ENCODE assay signal across 8 cellular contexts in genomic region chr14:95432152-95433093, GRCh38.
DNase-seq lines count a peak whose midpoint lies in the region; ATAC-seq and TF ChIP-seq lines count a peak whose summit lies in the region.

No MANE protein-coding gene starts in this region.

- H3K9me3 ChIP-seq in Loucy (ENCODE audit: insufficient read depth, low read depth, low read length) (no peaks in the 10 kb centered on the region), tibial artery (no peaks in the 10 kb centered on the region)

- peak; percentile 78 for DNase-seq in COLO668 (lab: John Stamatoyannopoulos, UW; ENCODE audit: unreplicated experiment)
- peak; percentile 39 for DNase-seq in astrocyte of the spinal cord (ENCODE audit: low read depth, low spot score)
- peak; percentile 75 for DNase-seq in islet precursor cell
- no peak for DNase-seq in tibial artery
- DNase-seq in CD14-positive monocyte (ENCODE audit: low spot score) = no peak

- no peak overlapping the region for H2AFZ ChIP-seq in Loucy (ENCODE audit: low read length)

- peak overlapping the region in 1 of 7 donors; percentile 37 for H3K27ac Mint-ChIP-seq in CD14-positive monocyte

- H3K9ac ChIP-seq in Loucy (ENCODE audit: low read depth, low read length, poor library complexity, severe bottlenecking) = no peak overlapping the region

- H3K79me2 ChIP-seq in Loucy (ENCODE audit: insufficient read depth, low read length) = no peaks in the 10 kb centered on the region

- H3K36me3 Mint-ChIP-seq in CD14-positive monocyte = peaks cover 92 to 98% of the 10 kb centered on the region in 2 donors

- intact Hi-C loops in tibial artery (cut with DNase I; ENCODE audit: low total_unique reads) = loop anchor here (5.0 kb wide), 1 partner anchor 745 kb away; no protein-coding TSS in a partner anchor
- intact Hi-C loops in CD14-positive monocyte (cut with micrococcal nuclease) = loop anchor here (10.0 kb wide), 1 partner anchor 342 kb away; no protein-coding TSS in a partner anchor

- H3K36me3 ChIP-seq in Loucy (ENCODE audit: insufficient read depth, low read length) = no peaks in the 10 kb centered on the region
- peaks cover 38 to 64% (median 52%) of the 10 kb centered on the region in 3 donors for H3K36me3 ChIP-seq in tibial artery

- H4K20me1 ChIP-seq in Loucy (ENCODE audit: insufficient read depth, low read length, poor library complexity, severe bottlenecking) = no peaks in the 10 kb centered on the region

- no peak overlapping the region for H3K4me3 Mint-ChIP-seq in CD14-positive monocyte

- H3K9me3 Mint-ChIP-seq in CD14-positive monocyte = no peaks in the 10 kb centered on the region

- H3K4me1 Mint-ChIP-seq in CD14-positive monocyte = no peaks in the 10 kb centered on the region

- no peaks in the 10 kb centered on the region for H3F3A ChIP-seq in Loucy (ENCODE audit: low read depth)

- peaks cover 0 to 2% (median 0%) of the 10 kb centered on the region in 3 donors for H3K27me3 Mint-ChIP-seq in CD14-positive monocyte (ENCODE audit: low read depth in 3 of 3)

- no peak overlapping the region for H3K4me2 ChIP-seq in Loucy (ENCODE audit: low read depth, low read length, poor library complexity, severe bottlenecking)

- H3K27ac ChIP-seq in tibial artery = no peak overlapping the region

- no peaks in the 10 kb centered on the region for H3K4me1 ChIP-seq in Loucy (ENCODE audit: insufficient read depth, low read length, poor library complexity, severe bottlenecking)
- peaks cover 0 to 8% (median 0%) of the 10 kb centered on the region in 4 donors for H3K4me1 ChIP-seq in tibial artery

- TF ChIP-seq CTCF in Loucy (conservative IDR thresholded peaks at IDR 0.05; ENCODE audit: low read length) = peak; percentile 65
- peak; percentile 88 for TF ChIP-seq CTCF in astrocyte of the spinal cord (IDR thresholded peaks at IDR 0.05; ENCODE audit: low read depth, low read length)
- peak; percentile 74 to 84 for TF ChIP-seq CTCF in tibial artery (IDR thresholded peaks at IDR 0.05)
- no peak for TF ChIP-seq CTCF in CD14-positive monocyte (IDR thresholded peaks at IDR 0.05)

- H3K9me2 ChIP-seq in Loucy (replicated peaks; ENCODE audit: low read depth, low read length) = no peaks in the 10 kb centered on the region

- in situ Hi-C loops in astrocyte of the spinal cord (cut with HindIII; ENCODE audit: low sequenced_read_pairs) = no loop called here

- H3K27me3 ChIP-seq in Loucy (ENCODE audit: insufficient read depth, low read length, poor library complexity, severe bottlenecking) (no peaks in the 10 kb centered on the region), tibial artery (no peaks in the 10 kb centered on the region)

- H3K4me3 ChIP-seq in Loucy (ENCODE audit: low read length, poor library complexity, severe bottlenecking) (no peak overlapping the region), astrocyte of the spinal cord (ENCODE audit: low read depth, low read length) (no peak overlapping the region), tibial artery (no peak overlapping the region)

- no peak for ATAC-seq in HG03039 (IDR thresholded peaks at IDR 0.05; ENCODE audit: unreplicated experiment)
- no peak for ATAC-seq in GM18858 (IDR thresholded peaks at IDR 0.05; ENCODE audit: unreplicated experiment)

Comparison
In these comparisons a context has a peak if more than half of its experiments do, and no peak if none do; other contexts are left out.
1. DNase-seq: peak in COLO668 (single experiment), astrocyte of the spinal cord (single experiment) and islet precursor cell (single experiment); none in tibial artery (0 of 2) and CD14-positive monocyte (single experiment).